In genomic region chr1:223264529-223264928, GRCh38 we compare ENCODE assay signal across 8 cellular contexts.
"Had no signal": no experiment of that assay in that cellular context is flagged by ENCODE, and none has a peak within 500 bp of the region (broad histone marks: within the 10 kb centered on the region; RNA-seq: fewer than 3 reads in every experiment).

No MANE protein-coding gene starts in this region.

- H2AFZ ChIP-seq: GM23338 had no signal

- FAIRE-seq: H1, H54, HTR-8/SVneo had no signal

- H3K4me3 ChIP-seq: GM23338 had no signal

- H3K4me3 Mint-ChIP-seq: GM23338, H9 had no signal

- DNase-seq: H9, HCEC 1CT, IMR-90, KBM-7 had no signal

- H3K4me2 ChIP-seq: GM23338 had no signal

- H3K27ac Mint-ChIP-seq: GM23338, H9 had no signal
